ENCODE assay signal across 15 cellular contexts in genomic region chr9:127706836-127707241, GRCh38. TPM values are rescaled to one million over a fixed set of nuclear protein-coding genes. Genes with fewer than 3 reads are reported as not detected.
DNase-seq lines count a peak whose midpoint lies in the region; ATAC-seq, FAIRE-seq and TF ChIP-seq lines count a peak whose summit lies in the region.
"Had no signal": no experiment of that assay in that cellular context is flagged by ENCODE, and none has a peak within 500 bp of the region (broad histone marks: within the 10 kb centered on the region; RNA-seq: fewer than 3 reads in every experiment).

TSS of gene CFAP157 (plus strand) at chr9:127706988. CDS start at chr9:127707032, 44 bp downstream.

- intact Hi-C loops in CD4-positive, alpha-beta memory T cell (cut with micrococcal nuclease), result loop anchor here (1.0 kb wide), 1 partner anchor 27 kb away; no protein-coding TSS in a partner anchor
- intact Hi-C loops in left lung (cut with DNase I), result no loop called here

- CTCF ChIA-PET in CD4-positive, alpha-beta memory T cell (lab: Charles Lee; ENCODE audit: partially characterized antibody), result interaction anchor here (0.7 to 1.6 kb wide), 2 partner anchors 28 to 162 kb away, joined by 3 to 5 read pairs; partner anchors contain the start of gene TOR2A

- H3K9me3 ChIP-seq in CD4-positive, alpha-beta memory T cell (ENCODE audit: control insufficient read depth in 1 of 2, low read length in 2 of 2), result no peaks in the 10 kb centered on the region
- H3K9me3 ChIP-seq in left lung, result no peaks in the 10 kb centered on the region
- H3K9me3 ChIP-seq: colonic mucosa, heart left ventricle had no signal

- no peak within 1 kb of the TSS for H3K4me3 Mint-ChIP-seq in CD4-positive, alpha-beta memory T cell
- H3K4me3 Mint-ChIP-seq: activated T-cell treated with anti-CD3 and anti-CD28 coated beads, Interleukin-2, amount 50 U/mL, for 24 hours had no signal

- H3K36me3 Mint-ChIP-seq in CD4-positive, alpha-beta memory T cell, result no peaks in the 10 kb centered on the region
- H3K36me3 Mint-ChIP-seq: naive B cell had no signal

- no peaks in the 10 kb centered on the region for H3K36me3 ChIP-seq in CD4-positive, alpha-beta memory T cell (ENCODE audit: insufficient read depth, low read length)
- no peaks in the 10 kb centered on the region for H3K36me3 ChIP-seq in left lung
- H3K36me3 ChIP-seq: colonic mucosa, heart left ventricle had no signal

- H3K4me3 ChIP-seq in CD4-positive, alpha-beta memory T cell (ENCODE audit: low read length in 2 of 2), result no peak within 1 kb of the TSS
- no peak within 1 kb of the TSS for H3K4me3 ChIP-seq in left lung
- H3K4me3 ChIP-seq: colonic mucosa, heart left ventricle had no signal

- no peak for FAIRE-seq in H54 (lab: Jason Lieb, UNC)

- H3K27ac ChIP-seq in CD4-positive, alpha-beta memory T cell (ENCODE audit: low read depth, low read length), result no peak within 1 kb of the TSS
- H3K27ac ChIP-seq in left lung, result no peak within 1 kb of the TSS
- H3K27ac ChIP-seq: colonic mucosa, heart left ventricle had no signal

- H3K4me1 Mint-ChIP-seq in CD4-positive, alpha-beta memory T cell, result peaks cover 12 to 30% (median 22%) of the 10 kb centered on the region in 4 donors

- POLR2A ChIA-PET in CD4-positive, alpha-beta memory T cell (lab: Charles Lee; ENCODE audit: partially characterized antibody), result interaction anchor here (0.8 kb wide), 1 partner anchor 28 kb away, joined by 3 read pairs; the partner anchor contains the start of gene TOR2A

- H3K4me1 ChIP-seq in CD4-positive, alpha-beta memory T cell (ENCODE audit: insufficient read depth, low read length), result peaks cover 22% of the 10 kb centered on the region
- no peaks in the 10 kb centered on the region for H3K4me1 ChIP-seq in left lung
- H3K4me1 ChIP-seq: colonic mucosa had no signal

- no peaks in the 10 kb centered on the region for H3K27me3 Mint-ChIP-seq in CD4-positive, alpha-beta memory T cell
- H3K27me3 Mint-ChIP-seq: activated T-cell treated with anti-CD3 and anti-CD28 coated beads, Interleukin-2, amount 50 U/mL, for 24 hours; naive B cell had no signal

- DNase-seq in CD4-positive, alpha-beta memory T cell, result no peak
- DNase-seq in H54 (ENCODE audit: insufficient read length, low spot score) (peak; percentile 77), SHP77 treated with DMSO at 0.1 percent for 48 hours (lab: John Stamatoyannopoulos, UW) (peak; percentile 22), left lung (no peak), epidermal melanocyte (ENCODE audit: insufficient read length, low spot score) (no peak), NCI-H1930 (lab: John Stamatoyannopoulos, UW) (no peak)
- DNase-seq: activated T-cell treated with anti-CD3 and anti-CD28 coated beads, Interleukin-2, amount 50 U/mL, for 24 hours; colonic mucosa; GOT3; heart left ventricle; naive B cell; NCI-H1105 treated with DMSO at 0.1 percent for 48 hours; stimulated activated CD4-positive, alpha-beta T cell treated with anti-CD3 and anti-CD28 coated beads, Interleukin-1b, Interleukin-23, amount 100 ng/mL, for 48 hours had no signal

- no peak for TF ChIP-seq POLR2A in H54 (IDR thresholded peaks at IDR 0.05; ENCODE audit: low read depth, low read length)

- no peak for TF ChIP-seq CTCF in left lung (IDR thresholded peaks at IDR 0.05)

- no peaks in the 10 kb centered on the region for H3K27me3 ChIP-seq in CD4-positive, alpha-beta memory T cell (ENCODE audit: insufficient read depth, low read length)
- H3K27me3 ChIP-seq in left lung, result no peaks in the 10 kb centered on the region
- H3K27me3 ChIP-seq: colonic mucosa, heart left ventricle had no signal

- peaks cover 0 to 1% (median 0%) of the 10 kb centered on the region in 8 donors for H3K9me3 Mint-ChIP-seq in CD4-positive, alpha-beta memory T cell
- H3K9me3 Mint-ChIP-seq: activated T-cell treated with anti-CD3 and anti-CD28 coated beads, Interleukin-2, amount 50 U/mL, for 24 hours had no signal

- ATAC-seq in left lung (peak; percentile 72), HG02759 (IDR thresholded peaks at IDR 0.05; ENCODE audit: unreplicated experiment) (no peak), HG02981 (IDR thresholded peaks at IDR 0.05; ENCODE audit: unreplicated experiment) (no peak)

- peak within 1 kb of the TSS in 5 of 7 donors; percentile 20 to 74 (median 52) for H3K27ac Mint-ChIP-seq in CD4-positive, alpha-beta memory T cell
- H3K27ac Mint-ChIP-seq: activated T-cell treated with anti-CD3 and anti-CD28 coated beads, Interleukin-2, amount 50 U/mL, for 24 hours had no signal

RNA-seq across cellular contexts. Expression of gene CFAP157, which starts in this region (rescaled TPM):
- total RNA-seq in CD4-positive, alpha-beta memory T cell, result under 1 TPM in 1 of 2 experiments, not detected in 1; 0.25 TPM
- polyA plus RNA-seq in CD4-positive, alpha-beta memory T cell, result under 1 TPM; 0.14 to 0.22 TPM
- 1 to 10 TPM in 1 of 2 donors, under 1 TPM in 1; 0.35 to 7.6 TPM for total RNA-seq in left lung

Comparison
In these comparisons a context has a peak if more than half of its experiments do, and no peak if none do; other contexts are left out.
1. DNase-seq: peak in H54 (single experiment) and SHP77 treated with DMSO at 0.1 percent for 48 hours (single experiment); none in CD4-positive, alpha-beta memory T cell (0 of 5), left lung (0 of 2), epidermal melanocyte (single experiment) and NCI-H1930 (0 of 2).